1 cellular context compared by ENCODE assay signal in genomic region chr10:88542522-88542921, GRCh38.
TF ChIP-seq lines count a peak whose summit lies in the region.

No MANE protein-coding gene starts in this region.

TF ChIP-seq in WTC11, 78 proteins besides CTCF, POLR2A, EP300 and RAD21 (continued from another document):
- TF ChIP-seq, protein P1, sequence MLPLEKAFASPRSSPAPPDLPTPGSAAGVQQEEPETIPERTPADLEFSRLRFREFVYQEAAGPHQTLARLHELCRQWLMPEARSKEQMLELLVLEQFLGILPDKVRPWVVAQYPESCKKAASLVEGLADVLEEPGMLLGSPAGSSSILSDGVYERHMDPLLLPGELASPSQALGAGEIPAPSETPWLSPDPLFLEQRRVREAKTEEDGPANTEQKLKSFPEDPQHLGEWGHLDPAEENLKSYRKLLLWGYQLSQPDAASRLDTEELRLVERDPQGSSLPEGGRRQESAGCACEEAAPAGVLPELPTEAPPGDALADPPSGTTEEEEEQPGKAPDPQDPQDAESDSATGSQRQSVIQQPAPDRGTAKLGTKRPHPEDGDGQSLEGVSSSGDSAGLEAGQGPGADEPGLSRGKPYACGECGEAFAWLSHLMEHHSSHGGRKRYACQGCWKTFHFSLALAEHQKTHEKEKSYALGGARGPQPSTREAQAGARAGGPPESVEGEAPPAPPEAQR (CRISPR knock-in tag; IDR thresholded peaks at IDR 0.05): no peak
- TF ChIP-seq ZNF416 (CRISPR knock-in tag; IDR thresholded peaks at IDR 0.05): no peak
